ENCODE assay signal across 25 cellular contexts in the genomic region with DNA sequence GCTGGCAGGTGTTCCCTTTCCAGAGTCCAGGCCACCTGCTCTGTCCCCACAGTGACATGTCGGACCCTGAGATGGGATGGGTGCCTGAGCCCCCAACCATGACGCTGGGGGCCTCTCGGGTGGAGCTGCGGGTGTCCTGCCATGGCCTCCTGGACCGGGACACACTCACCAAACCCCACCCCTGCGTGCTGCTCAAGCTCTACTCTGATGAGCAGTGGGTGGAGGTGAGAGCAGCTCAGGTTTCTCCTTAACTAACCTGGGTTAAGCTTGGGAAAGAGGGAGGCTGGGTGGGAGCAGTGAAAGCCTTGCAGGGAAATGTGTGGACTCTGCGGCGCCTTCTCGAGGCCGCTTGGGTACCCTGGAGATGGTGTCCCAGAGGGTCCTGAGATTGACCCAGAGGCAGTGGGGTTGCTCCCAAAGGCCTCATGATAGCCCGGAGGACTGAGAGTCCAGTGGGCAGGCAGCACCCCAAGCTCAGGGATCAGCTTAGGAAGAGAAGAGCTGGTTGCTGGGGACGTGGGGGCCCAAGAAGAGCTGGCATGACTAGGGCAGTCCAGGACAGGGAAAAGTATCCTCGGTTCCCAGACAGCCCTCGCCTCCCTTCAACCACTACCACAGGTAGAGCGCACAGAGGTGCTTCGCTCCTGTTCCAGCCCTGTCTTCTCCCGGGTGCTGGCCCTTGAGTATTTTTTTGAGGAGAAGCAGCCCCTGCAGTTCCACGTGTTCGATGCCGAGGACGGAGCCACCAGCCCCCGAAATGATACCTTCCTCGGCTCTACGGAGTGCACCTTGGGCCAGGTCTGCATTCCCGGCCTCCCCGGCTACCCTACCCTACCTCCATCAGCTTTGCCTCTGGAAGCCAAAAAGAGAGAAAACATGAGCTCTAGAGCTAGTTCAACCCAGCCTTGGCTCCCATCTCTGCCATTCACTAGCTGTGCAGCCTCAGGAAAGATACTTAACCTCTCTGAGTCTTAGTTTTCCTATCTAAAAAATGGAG. TPM values are rescaled to one million over a fixed set of nuclear protein-coding genes. Genes with fewer than 3 reads are reported as not detected.
"Had no signal": no experiment of that assay in that cellular context is flagged by ENCODE, and none has a peak within 500 bp of the region (broad histone marks: within the 10 kb centered on the region; RNA-seq: fewer than 3 reads in every experiment).

No MANE protein-coding gene starts in this region.

- H3K4me3 ChIP-seq: coronary artery, gastrocnemius medialis, heart left ventricle, pancreas, right lobe of liver, tibial artery had no signal

- H3K27ac Mint-ChIP-seq: activated B cell treated with CpG ODN at 0.5 μM for 24 hours; activated CD4-positive, alpha-beta T cell treated with anti-CD3 and anti-CD28 coated beads, Interleukin-2, amount 10 ng/mL, durations not matched to agents 24 days and 14 days; activated CD8-positive, alpha-beta T cell treated with anti-CD3 and anti-CD28 coated beads for 36 hours; activated naive CD8-positive, alpha-beta T cell treated with anti-CD3 and anti-CD28 coated beads, Interleukin-2, amount 10 ng/mL, durations not matched to agents 7 days and 5 days; activated T-helper 17 cell treated with anti-CD3 and anti-CD28 coated beads, Interleukin-2, amount 50 U/mL, for 72 hours; naive thymus-derived CD4-positive, alpha-beta T cell; stimulated activated memory B cell treated with anti-CD40 and anti-IgM and Interleukin-4, amounts not matched to agents 10 μg/mL and 1 μg/mL and 100 μg/mL, for 72 hours; T-helper 2 cell treated with Interferon-gamma antibody and Interleukin-4, amounts not matched to agents 5 μg/mL and 100 μg/mL, for 36 hours had no signal

- H3K4me1 ChIP-seq: gastrocnemius medialis had no signal

- DNase-seq: activated B cell treated with CpG ODN at 0.5 μM for 24 hours; activated CD4-positive, alpha-beta T cell treated with anti-CD3 and anti-CD28 coated beads, Interleukin-2, amount 10 ng/mL, durations not matched to agents 24 days and 14 days; activated CD8-positive, alpha-beta T cell treated with anti-CD3 and anti-CD28 coated beads for 36 hours; activated naive CD4-positive, alpha-beta T cell; activated naive CD8-positive, alpha-beta T cell treated with anti-CD3 and anti-CD28 coated beads, Interleukin-2, amount 10 ng/mL, durations not matched to agents 7 days and 5 days; activated T-cell treated with anti-CD3 and anti-CD28 coated beads, Interleukin-2, amount 50 U/mL, for 1 hour; brain microvascular endothelial cell; effector CD4-positive, alpha-beta T cell; gastrocnemius medialis; kidney glomerular epithelial cell; mesenchymal stem cell; naive thymus-derived CD4-positive, alpha-beta T cell; stimulated activated CD4-positive, alpha-beta T cell treated with anti-CD3 and anti-CD28 coated beads, Interleukin-4, amount 100 ng/mL, for 4 hours; tibial artery had no signal

- H3K9me3 Mint-ChIP-seq: activated B cell treated with CpG ODN at 0.5 μM for 24 hours; activated CD4-positive, alpha-beta T cell treated with anti-CD3 and anti-CD28 coated beads, Interleukin-2, amount 10 ng/mL, durations not matched to agents 24 days and 14 days; activated CD8-positive, alpha-beta T cell treated with anti-CD3 and anti-CD28 coated beads for 36 hours; activated naive CD8-positive, alpha-beta T cell treated with anti-CD3 and anti-CD28 coated beads, Interleukin-2, amount 10 ng/mL, durations not matched to agents 7 days and 5 days; activated T-helper 17 cell treated with anti-CD3 and anti-CD28 coated beads, Interleukin-2, amount 50 U/mL, for 72 hours; central memory CD8-positive, alpha-beta T cell; naive thymus-derived CD4-positive, alpha-beta T cell; stimulated activated memory B cell treated with anti-CD40 and anti-IgM and Interleukin-4, amounts not matched to agents 10 μg/mL and 1 μg/mL and 100 μg/mL, for 72 hours; T-helper 2 cell treated with Interferon-gamma antibody and Interleukin-4, amounts not matched to agents 5 μg/mL and 100 μg/mL, for 36 hours had no signal

- H3K4me3 Mint-ChIP-seq: activated B cell treated with CpG ODN at 0.5 μM for 24 hours; activated CD4-positive, alpha-beta T cell treated with anti-CD3 and anti-CD28 coated beads, Interleukin-2, amount 10 ng/mL, durations not matched to agents 24 days and 14 days; activated CD8-positive, alpha-beta T cell treated with anti-CD3 and anti-CD28 coated beads for 36 hours; activated naive CD8-positive, alpha-beta T cell treated with anti-CD3 and anti-CD28 coated beads, Interleukin-2, amount 10 ng/mL, durations not matched to agents 7 days and 5 days; activated T-helper 17 cell treated with anti-CD3 and anti-CD28 coated beads, Interleukin-2, amount 50 U/mL, for 72 hours; central memory CD8-positive, alpha-beta T cell; naive thymus-derived CD4-positive, alpha-beta T cell; stimulated activated memory B cell treated with anti-CD40 and anti-IgM and Interleukin-4, amounts not matched to agents 10 μg/mL and 1 μg/mL and 100 μg/mL, for 72 hours; T-helper 2 cell treated with Interferon-gamma antibody and Interleukin-4, amounts not matched to agents 5 μg/mL and 100 μg/mL, for 36 hours had no signal

- H3K27me3 Mint-ChIP-seq: activated B cell treated with CpG ODN at 0.5 μM for 24 hours; activated CD8-positive, alpha-beta T cell treated with anti-CD3 and anti-CD28 coated beads for 36 hours; stimulated activated memory B cell treated with anti-CD40 and anti-IgM and Interleukin-4, amounts not matched to agents 10 μg/mL and 1 μg/mL and 100 μg/mL, for 72 hours had no signal

- H3K27ac ChIP-seq: brain microvascular endothelial cell, coronary artery, gastrocnemius medialis, heart left ventricle, neutrophil, pancreas, tibial artery had no signal

- H3K36me3 Mint-ChIP-seq: activated naive CD8-positive, alpha-beta T cell treated with anti-CD3 and anti-CD28 coated beads, Interleukin-2, amount 10 ng/mL, durations not matched to agents 7 days and 5 days; naive thymus-derived CD4-positive, alpha-beta T cell; stimulated activated memory B cell treated with anti-CD40 and anti-IgM and Interleukin-4, amounts not matched to agents 10 μg/mL and 1 μg/mL and 100 μg/mL, for 72 hours had no signal

- H3K9me3 ChIP-seq: gastrocnemius medialis, heart left ventricle, neutrophil, pancreas, right lobe of liver, tibial artery had no signal

- H3K27me3 ChIP-seq: neutrophil, pancreas, right lobe of liver had no signal

- ATAC-seq: activated CD8-positive, alpha-beta T cell treated with anti-CD3 and anti-CD28 coated beads for 36 hours; activated T-helper 17 cell treated with anti-CD3 and anti-CD28 coated beads, Interleukin-2, amount 50 U/mL, for 72 hours; esophagus mucosa; gastrocnemius medialis; heart left ventricle; naive thymus-derived CD4-positive, alpha-beta T cell; stimulated activated memory B cell treated with anti-CD40 and anti-IgM and Interleukin-4, amounts not matched to agents 10 μg/mL and 1 μg/mL and 100 μg/mL, for 72 hours had no signal

- H3K36me3 ChIP-seq: brain microvascular endothelial cell, gastrocnemius medialis, heart left ventricle, neutrophil, pancreas, right lobe of liver, tibial artery had no signal

RNA-seq across cellular contexts. Expression of a gene that starts 1.8 kb away (rescaled TPM):
- total RNA-seq: activated CD4-positive, alpha-beta T cell treated with anti-CD3 and anti-CD28 coated beads, Interleukin-2, amount 10 ng/mL, durations not matched to agents 24 days and 14 days; activated CD8-positive, alpha-beta T cell treated with anti-CD3 and anti-CD28 coated beads for 36 hours; activated T-helper 17 cell treated with anti-CD3 and anti-CD28 coated beads, Interleukin-2, amount 50 U/mL, for 72 hours; esophagus mucosa; gastrocnemius medialis; pancreas; subcutaneous adipose tissue had no signal
- polyA plus RNA-seq: heart left ventricle; naive thymus-derived CD4-positive, alpha-beta T cell had no signal

RNA-seq across cellular contexts. Expression of a gene that starts 21.4 kb away (rescaled TPM):
- polyA plus RNA-seq: naive thymus-derived CD4-positive, alpha-beta T cell had no signal
